ENCODE assay signal across 23 cellular contexts in the genomic region with DNA sequence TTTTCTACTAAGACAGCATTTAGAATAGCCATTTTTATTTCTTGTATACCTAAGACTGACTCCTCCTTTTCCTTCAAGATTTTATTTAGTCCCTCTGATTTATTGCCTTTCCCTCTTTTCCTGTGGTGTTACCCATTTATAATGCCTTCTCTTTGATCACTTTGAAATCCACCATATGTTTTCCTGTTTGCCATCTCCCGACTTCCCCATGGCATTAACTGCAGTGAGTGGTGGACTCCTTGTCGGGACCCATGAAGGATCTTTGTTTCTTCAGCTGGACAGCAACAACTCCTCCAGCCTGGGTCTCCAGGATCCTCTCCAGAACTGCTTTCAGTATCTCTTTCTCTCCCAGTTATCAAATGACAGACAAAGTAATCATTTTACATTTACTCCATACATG.
"Had no signal": no experiment of that assay in that cellular context is flagged by ENCODE, and none has a peak within 500 bp of the region (broad histone marks: within the 10 kb centered on the region; RNA-seq: fewer than 3 reads in every experiment).

No MANE protein-coding gene starts in this region.

- H3K9me3 ChIP-seq: gastroesophageal sphincter, neutrophil, ovary, prostate gland, right atrium auricular region, tibial artery had no signal

- H3K27me3 ChIP-seq: gastroesophageal sphincter, neutrophil, ovary, right atrium auricular region, tibial artery had no signal

- H3K36me3 ChIP-seq: neutrophil, ovary, prostate gland, right atrium auricular region, tibial artery had no signal

- H3K9me3 Mint-ChIP-seq: activated CD4-positive, alpha-beta memory T cell treated with anti-CD3 and anti-CD28 coated beads, Interleukin-2, amount 10 ng/mL, durations not matched to agents 7 days and 5 days; activated CD4-positive, alpha-beta T cell treated with anti-CD3 and anti-CD28 coated beads, Interleukin-2, amount 10 ng/mL, durations not matched to agents 24 days and 14 days; activated naive CD4-positive, alpha-beta T cell treated with anti-CD3 and anti-CD28 coated beads for 36 hours; activated T-cell treated with anti-CD3 and anti-CD28 coated beads, Interleukin-2, amount 50 U/mL, for 72 hours; naive B cell had no signal

- H3K27me3 Mint-ChIP-seq: activated CD4-positive, alpha-beta memory T cell treated with anti-CD3 and anti-CD28 coated beads, Interleukin-2, amount 10 ng/mL, durations not matched to agents 7 days and 5 days had no signal

- H3K4me3 Mint-ChIP-seq: activated CD4-positive, alpha-beta memory T cell treated with anti-CD3 and anti-CD28 coated beads, Interleukin-2, amount 10 ng/mL, durations not matched to agents 7 days and 5 days; activated CD4-positive, alpha-beta T cell treated with anti-CD3 and anti-CD28 coated beads, Interleukin-2, amount 10 ng/mL, durations not matched to agents 24 days and 14 days; activated naive CD4-positive, alpha-beta T cell treated with anti-CD3 and anti-CD28 coated beads for 36 hours; activated T-cell treated with anti-CD3 and anti-CD28 coated beads, Interleukin-2, amount 50 U/mL, for 72 hours; naive B cell had no signal

- DNase-seq: activated CD4-positive, alpha-beta memory T cell treated with anti-CD3 and anti-CD28 coated beads, Interleukin-2, amount 10 ng/mL, durations not matched to agents 7 days and 5 days; activated CD4-positive, alpha-beta T cell treated with anti-CD3 and anti-CD28 coated beads, Interleukin-2, amount 10 ng/mL, durations not matched to agents 24 days and 14 days; activated effector memory CD4-positive, alpha-beta T cell treated with Interleukin-2 at 50 U/mL for 16 hours; activated naive CD4-positive, alpha-beta T cell treated with anti-CD3 and anti-CD28 coated beads for 36 hours; activated T-cell treated with anti-CD3 and anti-CD28 coated beads, Interleukin-2, amount 50 U/mL, for 72 hours; amygdala; cerebellar nuclear complex; head of caudate nucleus; left cardiac atrium; mesenchymal stem cell; naive B cell; ovary; stimulated activated CD4-positive, alpha-beta T cell treated with anti-CD3 and anti-CD28 coated beads, Interleukin-4, amount 100 ng/mL, for 24 hours; stimulated activated naive CD8-positive, alpha-beta T cell treated with anti-CD3 and anti-CD28 coated beads, Interleukin-15, Interleukin-2, amounts not matched to agents 100 U/mL and 50 U/mL, for 24 hours; substantia nigra; tibial artery had no signal

- H3K4me3 ChIP-seq: coronary artery, gastroesophageal sphincter, ovary, prostate gland, right atrium auricular region, tibial artery had no signal

- H3K27ac ChIP-seq: coronary artery, epithelial cell of prostate, gastroesophageal sphincter, neutrophil, ovary, prostate gland, right atrium auricular region, tibial artery had no signal

- H3K4me1 ChIP-seq: prostate gland had no signal

- H3K4me1 Mint-ChIP-seq: activated CD4-positive, alpha-beta memory T cell treated with anti-CD3 and anti-CD28 coated beads, Interleukin-2, amount 10 ng/mL, durations not matched to agents 7 days and 5 days; naive B cell had no signal

- H3K36me3 Mint-ChIP-seq: naive B cell had no signal

- FAIRE-seq: islet of Langerhans had no signal

- H3K27ac Mint-ChIP-seq: activated CD4-positive, alpha-beta memory T cell treated with anti-CD3 and anti-CD28 coated beads, Interleukin-2, amount 10 ng/mL, durations not matched to agents 7 days and 5 days; activated CD4-positive, alpha-beta T cell treated with anti-CD3 and anti-CD28 coated beads, Interleukin-2, amount 10 ng/mL, durations not matched to agents 24 days and 14 days; activated naive CD4-positive, alpha-beta T cell treated with anti-CD3 and anti-CD28 coated beads for 36 hours; activated T-cell treated with anti-CD3 and anti-CD28 coated beads, Interleukin-2, amount 50 U/mL, for 72 hours; naive B cell had no signal
